ENCODE assay signal across 8 cellular contexts in the genomic region with DNA sequence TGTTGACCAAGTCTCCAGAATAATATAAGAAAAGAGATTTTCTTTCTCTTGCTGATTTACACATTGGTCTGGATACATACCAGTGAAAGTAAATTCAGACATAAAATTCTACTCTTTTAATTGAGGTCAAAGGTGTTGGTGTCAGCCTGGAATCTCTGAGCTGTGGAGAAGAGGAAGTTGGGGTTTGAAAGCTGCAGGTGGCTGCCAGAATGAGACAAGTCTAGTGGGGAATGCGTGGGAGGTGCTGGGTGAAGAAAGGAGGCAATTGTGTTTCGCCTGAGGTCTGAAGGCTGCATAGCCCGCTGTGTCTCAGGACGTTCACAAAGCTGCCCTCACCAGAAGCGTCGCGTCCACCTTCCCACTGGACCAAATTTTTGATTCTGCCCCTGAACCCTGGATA. TPM values are rescaled to one million over a fixed set of nuclear protein-coding genes. Genes with fewer than 3 reads are reported as not detected.
DNase-seq lines count a peak whose midpoint lies in the region; ATAC-seq, FAIRE-seq and TF ChIP-seq lines count a peak whose summit lies in the region.

No MANE protein-coding gene starts in this region.

- no peaks in the 10 kb centered on the region for H3K4me1 ChIP-seq in K562 (replicated peaks in 1 of 2; ENCODE audit: control insufficient read depth in 2 of 2, insufficient read depth in 2 of 2, low read length in 2 of 2)
- no peaks in the 10 kb centered on the region for H3K4me1 ChIP-seq in BE2C
- no peaks in the 10 kb centered on the region for H3K4me1 ChIP-seq in endodermal cell (ENCODE audit: control insufficient read depth, insufficient read depth, low read length)
- no peaks in the 10 kb centered on the region for H3K4me1 ChIP-seq in left ventricle myocardium inferior

- no peak for FAIRE-seq in K562 (lab: Jason Lieb, UNC)

- in situ Hi-C loops in K562 (cut with MboI) = no loop called here

- peak; percentile 89 for ATAC-seq in GM21381 (IDR thresholded peaks at IDR 0.05; ENCODE audit: unreplicated experiment)
- ATAC-seq in HG03575 (IDR thresholded peaks at IDR 0.05; ENCODE audit: extremely low read depth, insufficient number of reproducible peaks, low FRiP score, unreplicated experiment) = peak; percentile 80
- ATAC-seq in K562 = no peak

- H3K4me3 ChIP-seq in K562 (no peak overlapping the region), BE2C (ENCODE audit: low read depth, low read length) (no peak overlapping the region), endodermal cell (ENCODE audit: low read length) (no peak overlapping the region), left ventricle myocardium inferior (no peak overlapping the region)

- no peak overlapping the region for H3K4me3 Mint-ChIP-seq in endodermal cell

- H3K27ac ChIP-seq in K562 (ENCODE audit: extremely low read depth, low read depth, low read length) = no peak overlapping the region
- H3K27ac ChIP-seq in endodermal cell (ENCODE audit: low read depth, low read length) = no peak overlapping the region
- H3K27ac ChIP-seq in left ventricle myocardium inferior (replicated peaks) = no peak overlapping the region

- H3K9me1 ChIP-seq in K562 (ENCODE audit: control insufficient read depth, insufficient read depth, low read length) = no peaks in the 10 kb centered on the region

- H2AFZ ChIP-seq in K562 (ENCODE audit: low read depth, low read length) = no peak overlapping the region

- no peak overlapping the region for H3K27ac Mint-ChIP-seq in endodermal cell

- no peaks in the 10 kb centered on the region for H3K79me2 ChIP-seq in K562 (ENCODE audit: control insufficient read depth, insufficient read depth, low read length)

- BruUV-seq in K562 (replicated peaks; lab: Mats Ljungman, UMichigan) = no TSS peak

- intact Hi-C loops in K562 (cut with micrococcal nuclease) (no loop called here), left ventricle myocardium inferior (cut with micrococcal nuclease) (no loop called here)

- H3K4me2 ChIP-seq in K562 (ENCODE audit: insufficient read depth, low read length) = no peak overlapping the region

- no peaks in the 10 kb centered on the region for H3K36me3 Mint-ChIP-seq in endodermal cell (ENCODE audit: low read depth)

- no peak for TF ChIP-seq POLR2A in K562 (conservative IDR thresholded peaks at IDR 0.05)

- TF ChIP-seq CTCF in GM10248 (IDR thresholded peaks at IDR 0.05; ENCODE audit: control extremely low read depth, extremely low read depth, low read depth, missing control alignments) = no peak
- TF ChIP-seq CTCF in K562 (IDR thresholded peaks at IDR 0.05 in 2 of 3, conservative IDR thresholded peaks at IDR 0.05 in 1 of 3; ENCODE audit: insufficient read depth in 2 of 3, low read depth in 1 of 3, low read length in 3 of 3) = no peak
- no peak for TF ChIP-seq CTCF in BE2C (IDR thresholded peaks at IDR 0.05; ENCODE audit: low read depth, low read length)
- TF ChIP-seq CTCF in endodermal cell (conservative IDR thresholded peaks at IDR 0.05) = no peak
- TF ChIP-seq CTCF in left ventricle myocardium inferior (IDR thresholded peaks at IDR 0.05; ENCODE audit: borderline replicate concordance) = no peak

- H3K27me3 ChIP-seq in K562 (ENCODE audit: control insufficient read depth in 2 of 2, insufficient read depth in 2 of 2, low read length in 2 of 2) (no peaks in the 10 kb centered on the region; a peak in 1 of 5 replicates), BE2C (no peaks in the 10 kb centered on the region), endodermal cell (ENCODE audit: control insufficient read depth, insufficient read depth, low read length, poor library complexity, severe bottlenecking) (peaks cover 5% of the 10 kb centered on the region), left ventricle myocardium inferior (ENCODE audit: low read depth) (no peaks in the 10 kb centered on the region)

- POLR2A ChIA-PET in GM10248 (lab: Yijun Ruan, JAX) (interaction anchor here (0.5 kb wide), 1 partner anchor 120 kb away, joined by 6 read pairs; no protein-coding TSS in a partner anchor), K562 (lab: Yijun Ruan, JAX) (no interaction called here)

- no peaks in the 10 kb centered on the region for H3K9me3 Mint-ChIP-seq in endodermal cell

- H3K4me1 Mint-ChIP-seq in endodermal cell = peaks cover 4% of the 10 kb centered on the region

- no peaks in the 10 kb centered on the region for H3K36me3 ChIP-seq in K562 (ENCODE audit: control insufficient read depth, insufficient read depth, low read length)
- no peaks in the 10 kb centered on the region for H3K36me3 ChIP-seq in BE2C
- H3K36me3 ChIP-seq in endodermal cell (ENCODE audit: control insufficient read depth, insufficient read depth, low read length) = no peaks in the 10 kb centered on the region
- H3K36me3 ChIP-seq in left ventricle myocardium inferior = no peaks in the 10 kb centered on the region

- no peak overlapping the region for H3K9ac ChIP-seq in K562 (ENCODE audit: insufficient read depth in 1 of 2, low read depth in 2 of 2, low read length in 2 of 2)
- H3K9ac ChIP-seq in endodermal cell (ENCODE audit: extremely low read depth, low read length, poor library complexity, severe bottlenecking) = no peak overlapping the region

- TF ChIP-seq RAD21 in K562 (CRISPR knock-in tag; conservative IDR thresholded peaks at IDR 0.05 in 1 of 2, IDR thresholded peaks at IDR 0.05 in 1 of 2) = no peak

- H4K20me1 ChIP-seq in K562 (replicated peaks; ENCODE audit: control insufficient read depth, insufficient read depth, low read length) = no peaks in the 10 kb centered on the region

- CTCF ChIA-PET in GM10248 (lab: Yijun Ruan, JAX) = interaction anchor here (0.8 to 1.9 kb wide), 3 partner anchors 18 to 78 kb away, joined by 3 to 8 read pairs (median 4); no protein-coding TSS in a partner anchor
- CTCF ChIA-PET in K562 (lab: Yijun Ruan, JAX; ENCODE audit: low intra/inter-chr PET ratio) = no interaction called here

- peaks cover 25% of the 10 kb centered on the region for H3K27me3 Mint-ChIP-seq in endodermal cell (ENCODE audit: insufficient read depth)

- H3K9me3 ChIP-seq in K562 (replicated peaks; ENCODE audit: control insufficient read depth, insufficient read depth, low read depth, low read length) (no peaks in the 10 kb centered on the region), BE2C (no peaks in the 10 kb centered on the region), endodermal cell (ENCODE audit: control insufficient read depth, low read length) (no peaks in the 10 kb centered on the region), left ventricle myocardium inferior (replicated peaks) (no peaks in the 10 kb centered on the region)

- DNase-seq in GM10248 (ENCODE audit: extremely low spot score) (peak; percentile 67), K562 (ENCODE audit: extremely low read depth in 1 of 4, low spot score in 3 of 4) (peak in 2 of 4 experiments; percentile 6 to 15), BE2C (no peak), NCI-H2196 (lab: John Stamatoyannopoulos, UW; ENCODE audit: unreplicated experiment) (no peak), endodermal cell (no peak), left ventricle myocardium inferior (no peak)

- WGBS in K562 (ENCODE audit: insufficient coverage, low coverage, missing lambda C conversion rate) = 0% methylated on average over 4 of the region's 7 CpGs
- 85% methylated on average over 7 of the region's 7 CpGs; no CpG with 5 or more reads in 1 of the 2 experiments for WGBS in endodermal cell (ENCODE audit: insufficient coverage in 1 of 2, insufficient read length in 1 of 2), 2 experiments

- no peak for TF ChIP-seq EP300 in K562 (IDR thresholded peaks at IDR 0.05; ENCODE audit: low read length)

TF ChIP-seq in K562, 482 proteins besides CTCF, POLR2A, EP300 and RAD21 (continues in another document):
- no peak for TF ChIP-seq CEBPG (CRISPR knock-in tag; IDR thresholded peaks at IDR 0.05)
- no peak for TF ChIP-seq CEBPG (tag; conservative IDR thresholded peaks at IDR 0.05 in 1 of 2, IDR thresholded peaks at IDR 0.05 in 1 of 2)
- TF ChIP-seq, protein P1, sequence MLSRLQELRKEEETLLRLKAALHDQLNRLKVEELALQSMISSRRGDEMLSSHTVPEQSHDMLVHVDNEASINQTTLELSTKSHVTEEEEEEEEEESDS (CRISPR knock-in tag; IDR thresholded peaks at IDR 0.05) = no peak
- TF ChIP-seq, protein P2, sequence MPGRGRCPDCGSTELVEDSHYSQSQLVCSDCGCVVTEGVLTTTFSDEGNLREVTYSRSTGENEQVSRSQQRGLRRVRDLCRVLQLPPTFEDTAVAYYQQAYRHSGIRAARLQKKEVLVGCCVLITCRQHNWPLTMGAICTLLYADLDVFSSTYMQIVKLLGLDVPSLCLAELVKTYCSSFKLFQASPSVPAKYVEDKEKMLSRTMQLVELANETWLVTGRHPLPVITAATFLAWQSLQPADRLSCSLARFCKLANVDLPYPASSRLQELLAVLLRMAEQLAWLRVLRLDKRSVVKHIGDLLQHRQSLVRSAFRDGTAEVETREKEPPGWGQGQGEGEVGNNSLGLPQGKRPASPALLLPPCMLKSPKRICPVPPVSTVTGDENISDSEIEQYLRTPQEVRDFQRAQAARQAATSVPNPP (IDR thresholded peaks at IDR 0.05; ENCODE audit: borderline replicate concordance, insufficient read depth, insufficient read length) = no peak

RNA-seq across cellular contexts. Expression of a gene that starts 31.2 kb away (rescaled TPM):
- total RNA-seq in K562 (2011; cell fraction: chromatin; rRNA removed; ENCODE audit: low replicate concordance) = 0.05 and 0.32 TPM in 2 replicates
- not detected in 2 replicates for total RNA-seq in K562 (2011; cell fraction: nucleolus; rRNA removed)
- 0.15 TPM in 1 of 2 replicates, not detected in the other for total RNA-seq in K562 (2011; cell fraction: nucleoplasm; rRNA removed)
- 0.04 TPM in 1 of 2 replicates, not detected in the other for total RNA-seq in K562 (2014; rRNA removed)
- 0.03 and 0.04 TPM in 2 replicates for total RNA-seq in K562 (2014; rRNA removed; fragmentation: Illumina TruSeq; extraction: Trizol)
- total RNA-seq in K562 (2015; rRNA removed; fragmentation: Illumina TruSeq; extraction: Trizol) = 0.11 TPM in 1 of 2 replicates, not detected in the other
- total RNA-seq in K562 (2021) = 0.07 TPM in 1 of 2 replicates, not detected in the other
- polyA plus RNA-seq in K562 (2011; rRNA removed) = 0.01 and 0.03 TPM in 2 replicates
- polyA plus RNA-seq in K562 (2011; cell fraction: cytosol; rRNA removed) = 0.01 TPM in 2 replicates
- 0.03 and 0.07 TPM in 2 replicates for polyA plus RNA-seq in K562 (2011; cell fraction: nucleus; rRNA removed)
- 0.01 TPM in 1 of 2 replicates, not detected in the other for polyA plus RNA-seq in K562 (2012)
- polyA plus RNA-seq in K562 (2014; fragmentation: Illumina TruSeq; extraction: Trizol) = not detected in 2 replicates
- polyA plus RNA-seq in K562 (2014; fragmentation: Nextera tagmentation; extraction: Ambion mirVana) = not detected
- not detected in 2 replicates for polyA plus RNA-seq in K562 (2014; rRNA removed)
- 0.42 TPM in 1 of 2 replicates, not detected in the other for polyA minus RNA-seq in K562 (2011; rRNA and poly(A)+ RNA removed)
- not detected in 2 replicates for polyA minus RNA-seq in K562 (2011; cell fraction: cytosol; rRNA and poly(A)+ RNA removed)
- polyA minus RNA-seq in K562 (2011; cell fraction: nucleus; rRNA and poly(A)+ RNA removed) = not detected in 2 replicates
- polyA plus RNA-seq in BE2C (2012; ENCODE audit: insufficient read depth, insufficient read length, low read depth) = 0.40 TPM
- total RNA-seq in endodermal cell = under 1 TPM; 0.24 to 0.37 TPM
- polyA plus RNA-seq in endodermal cell (2013, experiment 1 of 2) = 0.14 TPM
- polyA plus RNA-seq in endodermal cell (2013, experiment 2 of 2) = 0.12 TPM
- total RNA-seq in left ventricle myocardium inferior = 0.03 TPM
